Comparison of ENCODE assay signal across 1 cellular context in the genomic region with DNA sequence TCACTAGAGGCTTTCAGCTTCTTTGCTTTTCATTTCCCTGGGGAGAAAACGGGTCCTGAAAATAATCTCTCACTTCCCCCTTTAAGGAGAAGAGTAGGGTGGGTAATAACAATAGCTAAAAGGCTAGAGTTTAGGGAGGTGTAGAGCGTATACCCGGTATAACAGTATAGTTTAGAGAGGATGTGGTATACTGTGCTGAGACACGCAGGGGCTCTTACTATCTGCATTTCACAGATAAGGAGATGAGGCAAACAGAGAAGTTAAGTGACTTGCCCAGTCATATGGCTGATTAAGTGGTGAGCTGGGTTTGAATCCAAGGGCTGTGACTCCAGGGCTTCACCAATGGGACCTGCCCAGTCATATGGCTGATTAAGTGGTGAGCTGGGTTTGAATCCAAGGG.
A peak's percentile ranks its signal among the peaks of the same experiment; 100 is the strongest.
TF ChIP-seq lines count a peak whose summit lies in the region.

No MANE protein-coding gene starts in this region.

TF ChIP-seq in K562, 482 proteins besides CTCF, POLR2A, EP300 and RAD21 (continued from another document):
- TF ChIP-seq, protein P1, sequence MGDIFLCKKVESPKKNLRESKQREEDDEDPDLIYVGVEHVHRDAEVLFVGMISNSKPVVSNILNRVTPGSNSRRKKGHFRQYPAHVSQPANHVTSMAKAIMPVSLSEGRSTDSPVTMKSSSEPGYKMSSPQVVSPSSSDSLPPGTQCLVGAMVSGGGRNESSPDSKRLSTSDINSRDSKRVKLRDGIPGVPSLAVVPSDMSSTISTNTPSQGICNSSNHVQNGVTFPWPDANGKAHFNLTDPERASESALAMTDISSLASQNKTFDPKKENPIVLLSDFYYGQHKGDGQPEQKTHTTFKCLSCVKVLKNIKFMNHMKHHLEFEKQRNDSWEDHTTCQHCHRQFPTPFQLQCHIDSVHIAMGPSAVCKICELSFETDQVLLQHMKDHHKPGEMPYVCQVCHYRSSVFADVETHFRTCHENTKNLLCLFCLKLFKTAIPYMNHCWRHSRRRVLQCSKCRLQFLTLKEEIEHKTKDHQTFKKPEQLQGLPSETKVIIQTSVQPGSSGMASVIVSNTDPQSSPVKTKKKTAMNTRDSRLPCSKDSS (IDR thresholded peaks at IDR 0.05; ENCODE audit: low read depth, partially characterized antibody) = no peak
- TF ChIP-seq, protein P2, sequence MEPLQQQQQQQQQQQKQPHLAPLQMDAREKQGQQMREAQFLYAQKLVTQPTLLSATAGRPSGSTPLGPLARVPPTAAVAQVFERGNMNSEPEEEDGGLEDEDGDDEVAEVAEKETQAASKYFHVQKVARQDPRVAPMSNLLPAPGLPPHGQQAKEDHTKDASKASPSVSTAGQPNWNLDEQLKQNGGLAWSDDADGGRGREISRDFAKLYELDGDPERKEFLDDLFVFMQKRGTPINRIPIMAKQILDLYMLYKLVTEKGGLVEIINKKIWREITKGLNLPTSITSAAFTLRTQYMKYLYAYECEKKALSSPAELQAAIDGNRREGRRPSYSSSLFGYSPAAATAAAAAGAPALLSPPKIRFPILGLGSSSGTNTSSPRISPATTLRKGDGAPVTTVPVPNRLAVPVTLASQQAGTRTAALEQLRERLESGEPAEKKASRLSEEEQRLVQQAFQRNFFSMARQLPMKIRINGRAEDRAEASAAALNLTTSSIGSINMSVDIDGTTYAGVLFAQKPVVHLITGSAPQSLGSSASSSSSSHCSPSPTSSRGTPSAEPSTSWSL (CRISPR knock-in tag; IDR thresholded peaks at IDR 0.05; ENCODE audit: borderline replicate concordance) = no peak
- TF ChIP-seq ZSCAN29 (IDR thresholded peaks at IDR 0.05) = no peak
- TF ChIP-seq PML (IDR thresholded peaks at IDR 0.05; ENCODE audit: low read length) = peak; percentile 38; the same call in 1 of the 2 replicates
- TF ChIP-seq CHD2 (IDR thresholded peaks at IDR 0.05; ENCODE audit: low read depth, low read length) = no peak
- TF ChIP-seq KAT7 (CRISPR knock-in tag; IDR thresholded peaks at IDR 0.05; ENCODE audit: borderline replicate concordance) = no peak
- no peak for TF ChIP-seq SP2 (IDR thresholded peaks at IDR 0.05; ENCODE audit: extremely low read depth, low read depth, low read length, poor library complexity, severe bottlenecking)
- TF ChIP-seq, protein P3, sequence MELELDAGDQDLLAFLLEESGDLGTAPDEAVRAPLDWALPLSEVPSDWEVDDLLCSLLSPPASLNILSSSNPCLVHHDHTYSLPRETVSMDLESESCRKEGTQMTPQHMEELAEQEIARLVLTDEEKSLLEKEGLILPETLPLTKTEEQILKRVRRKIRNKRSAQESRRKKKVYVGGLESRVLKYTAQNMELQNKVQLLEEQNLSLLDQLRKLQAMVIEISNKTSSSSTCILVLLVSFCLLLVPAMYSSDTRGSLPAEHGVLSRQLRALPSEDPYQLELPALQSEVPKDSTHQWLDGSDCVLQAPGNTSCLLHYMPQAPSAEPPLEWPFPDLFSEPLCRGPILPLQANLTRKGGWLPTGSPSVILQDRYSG (tag; conservative IDR thresholded peaks at IDR 0.05; ENCODE audit: low read depth) = no peak
- TF ChIP-seq ZNF57 (CRISPR knock-in tag; IDR thresholded peaks at IDR 0.05) = no peak
- TF ChIP-seq, protein P4, sequence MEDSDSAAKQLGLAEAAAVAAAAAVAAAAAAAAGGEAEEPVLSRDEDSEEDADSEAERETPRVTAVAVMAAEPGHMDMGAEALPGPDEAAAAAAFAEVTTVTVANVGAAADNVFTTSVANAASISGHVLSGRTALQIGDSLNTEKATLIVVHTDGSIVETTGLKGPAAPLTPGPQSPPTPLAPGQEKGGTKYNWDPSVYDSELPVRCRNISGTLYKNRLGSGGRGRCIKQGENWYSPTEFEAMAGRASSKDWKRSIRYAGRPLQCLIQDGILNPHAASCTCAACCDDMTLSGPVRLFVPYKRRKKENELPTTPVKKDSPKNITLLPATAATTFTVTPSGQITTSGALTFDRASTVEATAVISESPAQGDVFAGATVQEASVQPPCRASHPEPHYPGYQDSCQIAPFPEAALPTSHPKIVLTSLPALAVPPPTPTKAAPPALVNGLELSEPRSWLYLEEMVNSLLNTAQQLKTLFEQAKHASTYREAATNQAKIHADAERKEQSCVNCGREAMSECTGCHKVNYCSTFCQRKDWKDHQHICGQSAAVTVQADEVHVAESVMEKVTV (CRISPR knock-in tag; IDR thresholded peaks at IDR 0.05) = no peak
- TF ChIP-seq, protein P5, sequence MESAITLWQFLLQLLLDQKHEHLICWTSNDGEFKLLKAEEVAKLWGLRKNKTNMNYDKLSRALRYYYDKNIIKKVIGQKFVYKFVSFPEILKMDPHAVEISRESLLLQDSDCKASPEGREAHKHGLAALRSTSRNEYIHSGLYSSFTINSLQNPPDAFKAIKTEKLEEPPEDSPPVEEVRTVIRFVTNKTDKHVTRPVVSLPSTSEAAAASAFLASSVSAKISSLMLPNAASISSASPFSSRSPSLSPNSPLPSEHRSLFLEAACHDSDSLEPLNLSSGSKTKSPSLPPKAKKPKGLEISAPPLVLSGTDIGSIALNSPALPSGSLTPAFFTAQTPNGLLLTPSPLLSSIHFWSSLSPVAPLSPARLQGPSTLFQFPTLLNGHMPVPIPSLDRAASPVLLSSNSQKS (CRISPR knock-in tag; IDR thresholded peaks at IDR 0.05) = no peak
- no peak for TF ChIP-seq PTRF (tag; IDR thresholded peaks at IDR 0.05)
- TF ChIP-seq, protein P6, sequence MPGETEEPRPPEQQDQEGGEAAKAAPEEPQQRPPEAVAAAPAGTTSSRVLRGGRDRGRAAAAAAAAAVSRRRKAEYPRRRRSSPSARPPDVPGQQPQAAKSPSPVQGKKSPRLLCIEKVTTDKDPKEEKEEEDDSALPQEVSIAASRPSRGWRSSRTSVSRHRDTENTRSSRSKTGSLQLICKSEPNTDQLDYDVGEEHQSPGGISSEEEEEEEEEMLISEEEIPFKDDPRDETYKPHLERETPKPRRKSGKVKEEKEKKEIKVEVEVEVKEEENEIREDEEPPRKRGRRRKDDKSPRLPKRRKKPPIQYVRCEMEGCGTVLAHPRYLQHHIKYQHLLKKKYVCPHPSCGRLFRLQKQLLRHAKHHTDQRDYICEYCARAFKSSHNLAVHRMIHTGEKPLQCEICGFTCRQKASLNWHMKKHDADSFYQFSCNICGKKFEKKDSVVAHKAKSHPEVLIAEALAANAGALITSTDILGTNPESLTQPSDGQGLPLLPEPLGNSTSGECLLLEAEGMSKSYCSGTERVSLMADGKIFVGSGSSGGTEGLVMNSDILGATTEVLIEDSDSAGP (CRISPR knock-in tag; IDR thresholded peaks at IDR 0.05) = no peak
- TF ChIP-seq SMC3 (conservative IDR thresholded peaks at IDR 0.05; ENCODE audit: insufficient read depth, low read depth, low read length) = no peak
- no peak for TF ChIP-seq ZNF197 (CRISPR knock-in tag; IDR thresholded peaks at IDR 0.05; ENCODE audit: low read depth)
- TF ChIP-seq GABPA (tag; conservative IDR thresholded peaks at IDR 0.05; ENCODE audit: low read depth) = no peak
- no peak for TF ChIP-seq ZKSCAN3 (CRISPR knock-in tag; IDR thresholded peaks at IDR 0.05)
- TF ChIP-seq SRF (CRISPR knock-in tag; IDR thresholded peaks at IDR 0.05) = no peak
- no peak for TF ChIP-seq SUPT5H (IDR thresholded peaks at IDR 0.05)
- no peak for TF ChIP-seq KLF6 (CRISPR knock-in tag; IDR thresholded peaks at IDR 0.05; ENCODE audit: borderline replicate concordance)
- no peak for TF ChIP-seq ZNF165 (CRISPR knock-in tag; IDR thresholded peaks at IDR 0.05; ENCODE audit: borderline replicate concordance)
- peak; percentile 57; the same call in 1 of the 2 replicates for TF ChIP-seq FOXM1 (IDR thresholded peaks at IDR 0.05; ENCODE audit: low read depth)
- no peak for TF ChIP-seq FOXM1 (CRISPR knock-in tag; IDR thresholded peaks at IDR 0.05; ENCODE audit: low read depth)
- TF ChIP-seq SLC30A9 (CRISPR knock-in tag; IDR thresholded peaks at IDR 0.05) = no peak
- TF ChIP-seq ZNF184 (CRISPR knock-in tag; IDR thresholded peaks at IDR 0.05) = no peak
- TF ChIP-seq, protein P7, sequence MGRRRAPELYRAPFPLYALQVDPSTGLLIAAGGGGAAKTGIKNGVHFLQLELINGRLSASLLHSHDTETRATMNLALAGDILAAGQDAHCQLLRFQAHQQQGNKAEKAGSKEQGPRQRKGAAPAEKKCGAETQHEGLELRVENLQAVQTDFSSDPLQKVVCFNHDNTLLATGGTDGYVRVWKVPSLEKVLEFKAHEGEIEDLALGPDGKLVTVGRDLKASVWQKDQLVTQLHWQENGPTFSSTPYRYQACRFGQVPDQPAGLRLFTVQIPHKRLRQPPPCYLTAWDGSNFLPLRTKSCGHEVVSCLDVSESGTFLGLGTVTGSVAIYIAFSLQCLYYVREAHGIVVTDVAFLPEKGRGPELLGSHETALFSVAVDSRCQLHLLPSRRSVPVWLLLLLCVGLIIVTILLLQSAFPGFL (CRISPR knock-in tag; IDR thresholded peaks at IDR 0.05) = no peak
- TF ChIP-seq, protein P8, sequence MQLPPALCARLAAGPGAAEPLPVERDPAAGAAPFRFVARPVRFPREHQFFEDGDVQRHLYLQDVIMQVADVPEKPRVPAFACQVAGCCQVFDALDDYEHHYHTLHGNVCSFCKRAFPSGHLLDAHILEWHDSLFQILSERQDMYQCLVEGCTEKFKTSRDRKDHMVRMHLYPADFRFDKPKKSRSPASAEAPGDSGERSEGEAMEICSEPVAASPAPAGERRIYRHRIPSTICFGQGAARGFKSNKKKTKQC (CRISPR knock-in tag; IDR thresholded peaks at IDR 0.05) = no peak
- TF ChIP-seq CEBPB (tag; IDR thresholded peaks at IDR 0.05) = no peak
- TF ChIP-seq ZEB2 (IDR thresholded peaks at IDR 0.05) = no peak
- TF ChIP-seq RFX7 (CRISPR knock-in tag; IDR thresholded peaks at IDR 0.05) = no peak
- no peak for TF ChIP-seq MXI1 (IDR thresholded peaks at IDR 0.05; ENCODE audit: low read depth, low read length)
- peak; percentile 39; the same call in 1 of the 2 replicates for TF ChIP-seq MTA1 (IDR thresholded peaks at IDR 0.05; ENCODE audit: borderline replicate concordance)
- TF ChIP-seq, protein P9, sequence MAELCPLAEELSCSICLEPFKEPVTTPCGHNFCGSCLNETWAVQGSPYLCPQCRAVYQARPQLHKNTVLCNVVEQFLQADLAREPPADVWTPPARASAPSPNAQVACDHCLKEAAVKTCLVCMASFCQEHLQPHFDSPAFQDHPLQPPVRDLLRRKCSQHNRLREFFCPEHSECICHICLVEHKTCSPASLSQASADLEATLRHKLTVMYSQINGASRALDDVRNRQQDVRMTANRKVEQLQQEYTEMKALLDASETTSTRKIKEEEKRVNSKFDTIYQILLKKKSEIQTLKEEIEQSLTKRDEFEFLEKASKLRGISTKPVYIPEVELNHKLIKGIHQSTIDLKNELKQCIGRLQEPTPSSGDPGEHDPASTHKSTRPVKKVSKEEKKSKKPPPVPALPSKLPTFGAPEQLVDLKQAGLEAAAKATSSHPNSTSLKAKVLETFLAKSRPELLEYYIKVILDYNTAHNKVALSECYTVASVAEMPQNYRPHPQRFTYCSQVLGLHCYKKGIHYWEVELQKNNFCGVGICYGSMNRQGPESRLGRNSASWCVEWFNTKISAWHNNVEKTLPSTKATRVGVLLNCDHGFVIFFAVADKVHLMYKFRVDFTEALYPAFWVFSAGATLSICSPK (IDR thresholded peaks at IDR 0.05; ENCODE audit: borderline replicate concordance) = no peak
- no peak for TF ChIP-seq PHF8 (IDR thresholded peaks at IDR 0.05; ENCODE audit: borderline replicate concordance, low read length)
- TF ChIP-seq GABPB2 (CRISPR knock-in tag; conservative IDR thresholded peaks at IDR 0.05) = no peak
- TF ChIP-seq, protein P10, sequence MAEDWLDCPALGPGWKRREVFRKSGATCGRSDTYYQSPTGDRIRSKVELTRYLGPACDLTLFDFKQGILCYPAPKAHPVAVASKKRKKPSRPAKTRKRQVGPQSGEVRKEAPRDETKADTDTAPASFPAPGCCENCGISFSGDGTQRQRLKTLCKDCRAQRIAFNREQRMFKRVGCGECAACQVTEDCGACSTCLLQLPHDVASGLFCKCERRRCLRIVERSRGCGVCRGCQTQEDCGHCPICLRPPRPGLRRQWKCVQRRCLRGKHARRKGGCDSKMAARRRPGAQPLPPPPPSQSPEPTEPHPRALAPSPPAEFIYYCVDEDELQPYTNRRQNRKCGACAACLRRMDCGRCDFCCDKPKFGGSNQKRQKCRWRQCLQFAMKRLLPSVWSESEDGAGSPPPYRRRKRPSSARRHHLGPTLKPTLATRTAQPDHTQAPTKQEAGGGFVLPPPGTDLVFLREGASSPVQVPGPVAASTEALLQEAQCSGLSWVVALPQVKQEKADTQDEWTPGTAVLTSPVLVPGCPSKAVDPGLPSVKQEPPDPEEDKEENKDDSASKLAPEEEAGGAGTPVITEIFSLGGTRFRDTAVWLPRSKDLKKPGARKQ (CRISPR knock-in tag; IDR thresholded peaks at IDR 0.05) = no peak
TF ChIP-seq in K562: peak in this region for 59.
